In genomic region chr5:71447218-71447808, GRCh38 we compare ENCODE assay signal across 8 cellular contexts. TPM values are rescaled to one million over a fixed set of nuclear protein-coding genes. Genes with fewer than 3 reads are reported as not detected.
DNase-seq lines count a peak whose midpoint lies in the region; ATAC-seq and TF ChIP-seq lines count a peak whose summit lies in the region.
"Not testable (repeated sequence)": the region's sequence is repeated elsewhere in the genome, so short reads cannot be mapped to it uniquely, and the experiment has no call there.

No MANE protein-coding gene starts in this region.

- not testable (repeated sequence) for H3K9me3 Mint-ChIP-seq in activated CD8-positive, alpha-beta T cell treated with anti-CD3 and anti-CD28 coated beads for 36 hours; effector memory CD8-positive, alpha-beta T cell; memory B cell

- ATAC-seq in GM21576 (IDR thresholded peaks at IDR 0.05; ENCODE audit: unreplicated experiment) (peak; percentile 95), memory B cell (ENCODE audit: low read depth) (peak; percentile 96)
- peak; percentile 99 for ATAC-seq in activated CD8-positive, alpha-beta T cell treated with anti-CD3 and anti-CD28 coated beads for 36 hours
- peak; percentile 92 for ATAC-seq in effector memory CD8-positive, alpha-beta T cell (replicated peaks)

- H3K4me3 ChIP-seq in Jurkat, Clone E6-1 (ENCODE audit: low read length): not testable (repeated sequence)

- CTCF ChIA-PET in activated CD8-positive, alpha-beta T cell treated with anti-CD3 and anti-CD28 coated beads for 36 hours (lab: Charles Lee): not testable (repeated sequence)

- POLR2A ChIA-PET in activated CD8-positive, alpha-beta T cell treated with anti-CD3 and anti-CD28 coated beads for 36 hours (lab: Charles Lee): not testable (repeated sequence)

- not testable (repeated sequence) for H3K4me1 Mint-ChIP-seq in activated CD8-positive, alpha-beta T cell treated with anti-CD3 and anti-CD28 coated beads for 36 hours (ENCODE audit: low read depth); effector memory CD8-positive, alpha-beta T cell (ENCODE audit: low read depth in 2 of 2); memory B cell

- H3K36me3 Mint-ChIP-seq in activated CD8-positive, alpha-beta T cell treated with anti-CD3 and anti-CD28 coated beads for 36 hours (ENCODE audit: low read depth); effector memory CD8-positive, alpha-beta T cell (ENCODE audit: insufficient read depth); memory B cell: not testable (repeated sequence)

- H3K4me3 Mint-ChIP-seq in activated CD8-positive, alpha-beta T cell treated with anti-CD3 and anti-CD28 coated beads for 36 hours; effector memory CD8-positive, alpha-beta T cell; memory B cell: not testable (repeated sequence)

- H3K27me3 Mint-ChIP-seq in activated CD8-positive, alpha-beta T cell treated with anti-CD3 and anti-CD28 coated beads for 36 hours: peaks cover 19% of the 10 kb centered on the region
- peaks cover 29 to 31% of the 10 kb centered on the region in 2 donors for H3K27me3 Mint-ChIP-seq in effector memory CD8-positive, alpha-beta T cell
- peaks cover 13% of the 10 kb centered on the region for H3K27me3 Mint-ChIP-seq in memory B cell

- H3K27ac Mint-ChIP-seq in activated CD8-positive, alpha-beta T cell treated with anti-CD3 and anti-CD28 coated beads for 36 hours; effector memory CD8-positive, alpha-beta T cell; memory B cell: not testable (repeated sequence)

- peak; percentile 22 for TF ChIP-seq CTCF in activated CD8-positive, alpha-beta T cell treated with anti-CD3 and anti-CD28 coated beads for 36 hours (IDR thresholded peaks at IDR 0.05)

- intact Hi-C loops in activated CD8-positive, alpha-beta T cell treated with anti-CD3 and anti-CD28 coated beads for 36 hours (cut with micrococcal nuclease): not testable (repeated sequence)

- DNase-seq in DMS53 treated with DMSO at 0.1 percent for 48 hours (lab: John Stamatoyannopoulos, UW; ENCODE audit: unreplicated experiment) (peak; percentile 43), NOMO-1 treated with DMSO at 0.1 percent for 48 hours (lab: John Stamatoyannopoulos, UW; ENCODE audit: unreplicated experiment) (peak; percentile 20), memory B cell (ENCODE audit: low spot score in 2 of 2) (peak in 1 of 2 donors; percentile 23)
- DNase-seq in Jurkat, Clone E6-1 (ENCODE audit: low read depth, low spot score): peak; percentile 23
- DNase-seq in activated CD8-positive, alpha-beta T cell treated with anti-CD3 and anti-CD28 coated beads for 36 hours: peak; percentile 70
- DNase-seq in effector memory CD8-positive, alpha-beta T cell: peak; percentile 10 to 20 (median 15)
- peak; percentile 6 for DNase-seq in stimulated activated CD8-positive, alpha-beta memory T cell treated with anti-CD3 and anti-CD28 coated beads, Interleukin-7, amount 100 ng/mL, for 24 hours (ENCODE audit: low read depth)

RNA-seq across cellular contexts. Expression of gene BDP1, which starts 8.1 kb away (rescaled TPM):
- 10.2 TPM for polyA plus RNA-seq in Jurkat, Clone E6-1 (2012; ENCODE audit: insufficient read depth, insufficient read length)
- total RNA-seq in activated CD8-positive, alpha-beta T cell treated with anti-CD3 and anti-CD28 coated beads for 36 hours: 10 to 100 TPM; 26.8 TPM
